9 cellular contexts compared by ENCODE assay signal in the genomic region with DNA sequence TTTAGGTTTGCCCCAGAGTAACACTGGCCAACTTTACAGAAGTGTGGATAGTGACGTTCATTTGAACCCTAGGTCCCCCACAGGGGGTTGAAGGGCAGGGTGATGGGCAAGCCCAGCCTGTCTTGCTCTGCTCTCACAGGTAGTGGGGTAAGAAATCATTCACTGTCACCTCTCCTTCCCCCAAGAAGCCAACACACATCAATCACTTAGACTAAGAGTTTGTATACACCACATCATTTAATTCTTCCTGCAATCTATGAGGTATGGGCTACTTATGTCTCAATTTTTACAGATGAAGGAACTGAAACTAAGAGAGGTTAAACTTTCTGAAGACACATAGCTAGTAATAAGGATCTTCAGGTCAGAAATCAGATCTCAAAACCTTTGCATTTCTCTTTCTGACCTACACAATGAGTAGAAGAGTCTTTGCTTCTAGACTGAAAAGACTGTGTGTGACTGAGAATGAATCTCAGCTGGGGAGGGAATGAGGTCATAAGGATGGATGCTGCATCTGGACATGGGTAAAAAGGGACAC.
A peak's percentile ranks its signal among the peaks of the same experiment; 100 is the strongest.
DNase-seq lines count a peak whose midpoint lies in the region; ATAC-seq, FAIRE-seq and TF ChIP-seq lines count a peak whose summit lies in the region.
"Had no signal": no experiment of that assay in that cellular context is flagged by ENCODE, and none has a peak within 500 bp of the region (broad histone marks: within the 10 kb centered on the region; RNA-seq: fewer than 3 reads in every experiment).

No MANE protein-coding gene starts in this region.

- H3K9me3 ChIP-seq in upper lobe of left lung = no peaks in the 10 kb centered on the region

- peak; percentile 81 for ATAC-seq in GM21423 (IDR thresholded peaks at IDR 0.05; ENCODE audit: unreplicated experiment)
- ATAC-seq in HG03175 (IDR thresholded peaks at IDR 0.05; ENCODE audit: unreplicated experiment) = peak; percentile 89
- ATAC-seq in esophagus mucosa = peak; percentile 59
- no peak for ATAC-seq in upper lobe of left lung (ENCODE audit: low FRiP score in 2 of 2)

- no peak overlapping the region for H3K4me3 ChIP-seq in upper lobe of left lung

- no peaks in the 10 kb centered on the region for H3K27me3 ChIP-seq in upper lobe of left lung

- WGBS in upper lobe of left lung, 2 donors = 58 to 81% methylated on average over 1 of the region's 1 CpG

- peaks cover 0 to 12% (median 0%) of the 10 kb centered on the region in 4 donors for H3K4me1 ChIP-seq in upper lobe of left lung

- TF ChIP-seq POLR2A in upper lobe of left lung (IDR thresholded peaks at IDR 0.05) = no peak

- no peak overlapping the region for H3K27ac ChIP-seq in upper lobe of left lung

- FAIRE-seq in GM18507 (lab: Jason Lieb, UNC) = peak; percentile 92

- TF ChIP-seq CTCF in upper lobe of left lung (IDR thresholded peaks at IDR 0.05) = no peak

- TF ChIP-seq EP300 in upper lobe of left lung (IDR thresholded peaks at IDR 0.05) = no peak

- peak; percentile 25 for DNase-seq in GM18507 (ENCODE audit: extremely low spot score, insufficient read length, low read depth)
- DNase-seq in cerebellar cortex (ENCODE audit: low spot score) = no peak
- DNase-seq in upper lobe of left lung = no peak
- no peak for DNase-seq in NCI-H1436 treated with DMSO at 0.1 percent for 48 hours (lab: John Stamatoyannopoulos, UW)
- DNase-seq in NCI-H446 (lab: John Stamatoyannopoulos, UW) = no peak
- DNase-seq: amniotic stem cell had no signal

- no peaks in the 10 kb centered on the region for H3K36me3 ChIP-seq in upper lobe of left lung

Comparison
In these comparisons a context has a peak if more than half of its experiments do, and no peak if none do; other contexts are left out.
1. ATAC-seq: peak in GM21423 (single experiment), HG03175 (single experiment) and esophagus mucosa (single experiment); none in upper lobe of left lung (0 of 2).